Comparison of ENCODE assay signal across 12 cellular contexts in the genomic region with DNA sequence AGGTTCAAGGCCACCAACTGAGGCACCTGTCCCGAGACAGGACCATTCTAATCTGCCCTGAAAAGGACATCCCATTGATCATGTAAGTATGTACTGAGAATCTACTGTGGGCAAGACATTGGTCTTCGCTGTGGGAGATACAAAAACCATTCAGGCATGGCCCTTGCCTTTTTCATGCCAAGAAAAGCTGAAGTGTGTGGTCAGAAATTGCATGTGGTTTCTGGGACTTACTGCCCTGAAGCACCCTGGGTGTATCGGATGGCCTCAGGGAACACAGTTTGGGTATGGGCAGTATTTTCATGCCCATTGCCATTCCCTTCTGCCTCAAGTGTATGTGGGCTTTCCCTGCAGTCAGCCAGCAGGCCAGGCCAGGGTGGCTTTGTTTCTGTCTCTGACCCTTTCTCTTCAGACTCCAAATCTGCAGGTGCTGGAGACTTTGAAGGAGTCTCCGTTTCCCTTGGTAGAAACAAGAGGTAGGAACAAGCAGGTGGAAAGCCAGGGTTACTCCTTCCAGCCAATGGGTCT.
A peak's percentile ranks its signal among the peaks of the same experiment; 100 is the strongest.
DNase-seq lines count a peak whose midpoint lies in the region; ATAC-seq lines count a peak whose summit lies in the region.
"Had no signal": no experiment of that assay in that cellular context is flagged by ENCODE, and none has a peak within 500 bp of the region (broad histone marks: within the 10 kb centered on the region; RNA-seq: fewer than 3 reads in every experiment).

No MANE protein-coding gene starts in this region.

- H3K9me3 ChIP-seq in naive thymus-derived CD4-positive, alpha-beta T cell (ENCODE audit: control insufficient read depth in 2 of 3, low read length in 3 of 3): no peaks in the 10 kb centered on the region
- H3K9me3 ChIP-seq: neutrophil had no signal

- intact Hi-C loops in naive thymus-derived CD4-positive, alpha-beta T cell (cut with micrococcal nuclease): loop anchor here in 1 of 2 donors (5.0 kb wide), 2 partner anchors 158 to 822 kb away; no protein-coding TSS in a partner anchor

- H3K27me3 Mint-ChIP-seq in stimulated activated naive CD8-positive, alpha-beta T cell treated with anti-CD3 and anti-CD28 coated beads, Interleukin-15, Interleukin-2, amounts not matched to agents 100 ng/mL and 50 ng/mL, for 24 hours: no peaks in the 10 kb centered on the region
- peaks cover 4% of the 10 kb centered on the region for H3K27me3 Mint-ChIP-seq in activated naive CD8-positive, alpha-beta T cell treated with anti-CD3 and anti-CD28 coated beads for 36 hours
- peaks cover 0 to 6% (median 0%) of the 10 kb centered on the region in 5 donors for H3K27me3 Mint-ChIP-seq in naive thymus-derived CD4-positive, alpha-beta T cell

- no peaks in the 10 kb centered on the region for H3K27me3 ChIP-seq in naive thymus-derived CD4-positive, alpha-beta T cell (ENCODE audit: control insufficient read depth in 2 of 2, insufficient read depth in 2 of 2, low read length in 2 of 2)
- H3K27me3 ChIP-seq: Peyer's patch had no signal

- no peak overlapping the region for H3K27ac ChIP-seq in naive thymus-derived CD4-positive, alpha-beta T cell (ENCODE audit: low read depth, low read length)
- H3K27ac ChIP-seq: neutrophil had no signal

- no peaks in the 10 kb centered on the region for H3K36me3 Mint-ChIP-seq in stimulated activated naive CD8-positive, alpha-beta T cell treated with anti-CD3 and anti-CD28 coated beads, Interleukin-15, Interleukin-2, amounts not matched to agents 100 ng/mL and 50 ng/mL, for 24 hours (ENCODE audit: low read depth)
- H3K36me3 Mint-ChIP-seq in activated naive CD8-positive, alpha-beta T cell treated with anti-CD3 and anti-CD28 coated beads for 36 hours: no peaks in the 10 kb centered on the region
- H3K36me3 Mint-ChIP-seq in naive thymus-derived CD4-positive, alpha-beta T cell: no peaks in the 10 kb centered on the region

- CTCF ChIA-PET in naive thymus-derived CD4-positive, alpha-beta T cell (lab: Charles Lee): no interaction called here

- H3K9me3 Mint-ChIP-seq in stimulated activated naive CD8-positive, alpha-beta T cell treated with anti-CD3 and anti-CD28 coated beads, Interleukin-15, Interleukin-2, amounts not matched to agents 100 ng/mL and 50 ng/mL, for 24 hours: no peaks in the 10 kb centered on the region
- H3K9me3 Mint-ChIP-seq in activated naive CD8-positive, alpha-beta T cell treated with anti-CD3 and anti-CD28 coated beads for 36 hours: no peaks in the 10 kb centered on the region
- H3K9me3 Mint-ChIP-seq in naive thymus-derived CD4-positive, alpha-beta T cell: peaks cover 0 to 2% (median 0%) of the 10 kb centered on the region in 11 donors

- no peak for ATAC-seq in stimulated activated naive CD8-positive, alpha-beta T cell treated with anti-CD3 and anti-CD28 coated beads, Interleukin-15, Interleukin-2, amounts not matched to agents 100 U/mL and 50 U/mL, for 24 hours
- ATAC-seq in naive thymus-derived CD4-positive, alpha-beta T cell: no peak
- ATAC-seq in GM21360 (IDR thresholded peaks at IDR 0.05; ENCODE audit: unreplicated experiment) (no peak), HG03135 (IDR thresholded peaks at IDR 0.05; ENCODE audit: unreplicated experiment) (no peak), GM19035 (IDR thresholded peaks at IDR 0.05; ENCODE audit: unreplicated experiment) (no peak)

- peaks cover 33% of the 10 kb centered on the region for H3K4me1 Mint-ChIP-seq in stimulated activated naive CD8-positive, alpha-beta T cell treated with anti-CD3 and anti-CD28 coated beads, Interleukin-15, Interleukin-2, amounts not matched to agents 100 ng/mL and 50 ng/mL, for 24 hours (ENCODE audit: low read depth)
- H3K4me1 Mint-ChIP-seq in activated naive CD8-positive, alpha-beta T cell treated with anti-CD3 and anti-CD28 coated beads for 36 hours: peaks cover 18% of the 10 kb centered on the region
- H3K4me1 Mint-ChIP-seq in naive thymus-derived CD4-positive, alpha-beta T cell: peaks cover 0 to 20% (median 11%) of the 10 kb centered on the region in 7 donors

- H3K4me3 ChIP-seq in naive thymus-derived CD4-positive, alpha-beta T cell (ENCODE audit: low read length): no peak overlapping the region

- H3K4me1 ChIP-seq in naive thymus-derived CD4-positive, alpha-beta T cell (ENCODE audit: control insufficient read depth in 2 of 2, insufficient read depth in 2 of 2, low read length in 2 of 2): peaks cover 9 to 12% of the 10 kb centered on the region in 2 donors

- no peak overlapping the region for H3K27ac Mint-ChIP-seq in stimulated activated naive CD8-positive, alpha-beta T cell treated with anti-CD3 and anti-CD28 coated beads, Interleukin-15, Interleukin-2, amounts not matched to agents 100 ng/mL and 50 ng/mL, for 24 hours
- no peak overlapping the region for H3K27ac Mint-ChIP-seq in activated naive CD8-positive, alpha-beta T cell treated with anti-CD3 and anti-CD28 coated beads for 36 hours
- H3K27ac Mint-ChIP-seq in naive thymus-derived CD4-positive, alpha-beta T cell: no peak overlapping the region

- H3K4me3 Mint-ChIP-seq in stimulated activated naive CD8-positive, alpha-beta T cell treated with anti-CD3 and anti-CD28 coated beads, Interleukin-15, Interleukin-2, amounts not matched to agents 100 ng/mL and 50 ng/mL, for 24 hours: peak overlapping the region; percentile 38
- peak overlapping the region; percentile 82 for H3K4me3 Mint-ChIP-seq in activated naive CD8-positive, alpha-beta T cell treated with anti-CD3 and anti-CD28 coated beads for 36 hours
- H3K4me3 Mint-ChIP-seq in naive thymus-derived CD4-positive, alpha-beta T cell: peak overlapping the region in 9 of 10 donors; percentile 86 to 94 (median 88)

- H3K36me3 ChIP-seq in naive thymus-derived CD4-positive, alpha-beta T cell (ENCODE audit: control insufficient read depth in 2 of 3, insufficient read depth in 3 of 3, low read length in 3 of 3): peaks cover 0 to 7% (median 0%) of the 10 kb centered on the region in 3 experiments
- H3K36me3 ChIP-seq: neutrophil, Peyer's patch had no signal

- POLR2A ChIA-PET in naive thymus-derived CD4-positive, alpha-beta T cell (lab: Charles Lee): no interaction called here

- no peak for DNase-seq in stimulated activated naive CD8-positive, alpha-beta T cell treated with anti-CD3 and anti-CD28 coated beads, Interleukin-15, Interleukin-2, amounts not matched to agents 100 U/mL and 50 U/mL, for 24 hours
- no peak for DNase-seq in activated naive CD8-positive, alpha-beta T cell treated with anti-CD3 and anti-CD28 coated beads for 36 hours
- no peak for DNase-seq in naive thymus-derived CD4-positive, alpha-beta T cell
- DNase-seq in stimulated activated CD4-positive, alpha-beta T cell treated with anti-CD3 and anti-CD28 coated beads, Interleukin-4, amount 100 ng/mL, for 1 hour: no peak
- DNase-seq: kidney, NCI-H510A, Peyer's patch had no signal

Comparison
In these comparisons a context has a peak if more than half of its experiments do, and no peak if none do; other contexts are left out.
1. H3K4me3 Mint-ChIP-seq: peak in every context shown above with its lines; median percentile 88 in naive thymus-derived CD4-positive, alpha-beta T cell; 82 in activated naive CD8-positive, alpha-beta T cell treated with anti-CD3 and anti-CD28 coated beads for 36 hours; 38 in stimulated activated naive CD8-positive, alpha-beta T cell treated with anti-CD3 and anti-CD28 coated beads, Interleukin-15, Interleukin-2, amounts not matched to agents 100 ng/mL and 50 ng/mL, for 24 hours.